In the genomic region with DNA sequence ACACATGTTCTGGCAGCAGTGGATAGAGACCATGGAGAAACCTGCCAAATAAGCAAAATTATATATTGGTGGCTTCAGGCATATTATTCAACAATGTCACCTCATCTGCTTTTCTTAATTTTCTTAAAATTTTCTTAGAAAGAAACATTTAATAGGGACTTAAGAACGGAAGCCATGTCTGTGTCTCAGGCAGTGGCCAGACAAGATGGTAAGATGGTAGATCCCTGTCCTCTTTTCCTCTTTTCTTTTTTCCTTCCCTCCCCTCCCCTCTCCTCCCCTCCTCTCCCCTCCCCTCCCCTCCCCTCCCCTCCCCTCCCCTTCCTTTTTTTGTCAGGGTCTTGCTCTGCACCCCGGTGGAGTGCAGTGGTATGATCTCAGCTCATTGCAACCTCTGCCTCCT, we compare ENCODE assay signal across 26 cellular contexts.
"Had no signal": no experiment of that assay in that cellular context is flagged by ENCODE, and none has a peak within 500 bp of the region (broad histone marks: within the 10 kb centered on the region; RNA-seq: fewer than 3 reads in every experiment).

No MANE protein-coding gene starts in this region.

- H3K36me3 ChIP-seq: neural progenitor cell, neutrophil, sigmoid colon, spleen, thyroid gland, transverse colon, upper lobe of left lung, vagina had no signal

- H2AFZ ChIP-seq: hepatocyte, neural progenitor cell, parathyroid adenoma had no signal

- H3K9ac ChIP-seq: neural progenitor cell, parathyroid adenoma had no signal

- H3K4me3 ChIP-seq: hepatocyte, lung, neural progenitor cell, psoas muscle, sigmoid colon, spleen, testis, thyroid gland, transverse colon, upper lobe of left lung, vagina had no signal

- H3K27me3 ChIP-seq: hepatocyte, neural progenitor cell, neutrophil, sigmoid colon, spleen, testis, thyroid gland, transverse colon, upper lobe of left lung, vagina had no signal

- H3K9me3 ChIP-seq: neutrophil, psoas muscle, sigmoid colon, spleen, testis, thyroid gland, transverse colon, upper lobe of left lung, vagina had no signal

- H3K4me2 ChIP-seq: hepatocyte, neural progenitor cell had no signal

- DNase-seq: islet precursor cell; mesendoderm; naive B cell; natural killer cell; nephron progenitor cell; occipital lobe; psoas muscle; sigmoid colon; small intestine; spleen; stimulated activated CD4-positive, alpha-beta T cell treated with anti-CD3 and anti-CD28 coated beads, Interleukin-4, amount 100 ng/mL, for 24 hours; stimulated activated CD8-positive, alpha-beta memory T cell treated with anti-CD3 and anti-CD28 coated beads, Interleukin-4, amount 100 ng/mL, for 48 hours; stimulated activated naive CD4-positive, alpha-beta T cell treated with Interleukin-2 at 50 U/mL for 16 hours; stimulated activated naive CD8-positive, alpha-beta T cell treated with anti-CD3 and anti-CD28 coated beads, Interleukin-15, amount 100 ng/mL, for 72 hours; testis; thyroid gland; transverse colon; upper lobe of left lung had no signal

- H3K27ac ChIP-seq: hepatocyte, neural progenitor cell, neutrophil, parathyroid adenoma, psoas muscle, sigmoid colon, spleen, testis, thyroid gland, transverse colon, upper lobe of left lung, vagina had no signal

- FAIRE-seq: small intestine had no signal

- ATAC-seq: left lobe of liver; natural killer cell; psoas muscle; stimulated activated memory B cell treated with anti-CD40 and anti-IgM and Interleukin-4, amounts not matched to agents 10 μg/mL and 1 μg/mL and 100 μg/mL, for 72 hours; stimulated activated naive CD8-positive, alpha-beta T cell treated with anti-CD3 and anti-CD28 coated beads, Interleukin-15, amount 100 ng/mL, for 72 hours had no signal

- H3K4me1 ChIP-seq: neural progenitor cell, psoas muscle, sigmoid colon, spleen, testis, thyroid gland, vagina had no signal

- H3K79me2 ChIP-seq: hepatocyte, parathyroid adenoma had no signal
